Comparison of ENCODE assay signal across 8 cellular contexts in the genomic region with DNA sequence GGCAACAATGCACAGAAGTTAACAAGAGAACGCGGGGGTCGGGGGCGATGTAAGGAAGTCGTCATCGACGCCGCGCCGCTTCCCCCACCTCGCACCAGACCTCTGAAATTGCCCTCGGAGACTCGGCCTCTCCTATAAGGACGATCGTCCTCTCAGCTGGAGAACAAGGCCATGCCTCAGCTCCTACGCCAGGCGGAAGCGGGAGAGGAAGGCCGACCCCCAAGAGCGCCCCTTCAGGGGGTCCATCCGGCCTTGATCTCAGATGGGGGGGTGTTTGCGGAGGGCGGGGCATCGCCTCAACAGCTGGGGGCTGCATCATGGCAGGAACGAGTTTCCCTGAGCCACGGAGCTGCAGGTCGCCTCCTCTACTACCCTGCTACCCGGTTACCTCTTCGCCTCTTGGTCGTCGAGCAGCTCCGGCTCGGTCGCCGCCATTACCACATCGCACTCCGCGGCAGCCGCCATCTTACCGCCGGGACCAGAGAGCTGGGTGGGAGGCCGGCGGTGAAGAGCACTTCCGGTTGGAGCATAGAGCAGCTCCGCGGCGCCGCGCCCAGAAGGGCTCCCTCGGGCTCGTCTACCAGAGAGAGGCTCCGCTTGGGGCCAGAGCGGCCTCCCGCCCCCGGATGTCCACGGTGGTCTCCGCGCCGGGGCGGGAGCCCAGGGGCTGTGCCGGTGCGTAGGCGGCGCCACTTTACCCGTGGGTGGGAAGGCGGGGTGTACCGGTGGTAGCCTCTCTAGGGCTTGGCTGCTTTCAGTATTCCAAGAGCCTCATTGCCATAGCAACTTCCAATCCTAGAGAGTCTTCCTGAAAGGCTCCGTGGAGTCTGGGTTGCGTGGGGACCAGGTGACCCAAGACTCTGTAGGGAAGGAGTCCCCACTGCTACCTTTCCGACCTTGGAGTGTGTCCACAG. TPM values are rescaled to one million over a fixed set of nuclear protein-coding genes. Genes with fewer than 3 reads are reported as not detected.
DNase-seq lines count a peak whose midpoint lies in the region; ATAC-seq and TF ChIP-seq lines count a peak whose summit lies in the region.

A gene with protein sequence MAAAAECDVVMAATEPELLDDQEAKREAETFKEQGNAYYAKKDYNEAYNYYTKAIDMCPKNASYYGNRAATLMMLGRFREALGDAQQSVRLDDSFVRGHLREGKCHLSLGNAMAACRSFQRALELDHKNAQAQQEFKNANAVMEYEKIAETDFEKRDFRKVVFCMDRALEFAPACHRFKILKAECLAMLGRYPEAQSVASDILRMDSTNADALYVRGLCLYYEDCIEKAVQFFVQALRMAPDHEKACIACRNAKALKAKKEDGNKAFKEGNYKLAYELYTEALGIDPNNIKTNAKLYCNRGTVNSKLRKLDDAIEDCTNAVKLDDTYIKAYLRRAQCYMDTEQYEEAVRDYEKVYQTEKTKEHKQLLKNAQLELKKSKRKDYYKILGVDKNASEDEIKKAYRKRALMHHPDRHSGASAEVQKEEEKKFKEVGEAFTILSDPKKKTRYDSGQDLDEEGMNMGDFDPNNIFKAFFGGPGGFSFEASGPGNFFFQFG (minus strand): TSS at position 488 of the 914 bp plus-strand sequence. CDS start 23 bp downstream, at position 465.

- peak within 1 kb of the TSS; percentile 99 for H3K27ac Mint-ChIP-seq in T-helper 2 cell treated with Interferon-gamma antibody and Interleukin-4, amounts not matched to agents 5 μg/mL and 100 μg/mL, for 36 hours

- H3K27ac ChIP-seq in ascending aorta: peak within 1 kb of the TSS; percentile 93 to 94
- peak within 1 kb of the TSS; percentile 38 to 76 for H3K27ac ChIP-seq in aorta (ENCODE audit: low read depth in 1 of 2, low read length in 2 of 2)

- H3K9me3 ChIP-seq in ascending aorta: no peaks in the 10 kb centered on the region
- no peaks in the 10 kb centered on the region for H3K9me3 ChIP-seq in aorta (ENCODE audit: control insufficient read depth, low read length)

- peaks cover 38% of the 10 kb centered on the region for H3K4me1 Mint-ChIP-seq in T-helper 2 cell treated with Interferon-gamma antibody and Interleukin-4, amounts not matched to agents 5 μg/mL and 100 μg/mL, for 36 hours (ENCODE audit: low read depth)

- H3K36me3 Mint-ChIP-seq in T-helper 2 cell treated with Interferon-gamma antibody and Interleukin-4, amounts not matched to agents 5 μg/mL and 100 μg/mL, for 36 hours (ENCODE audit: low read depth): peaks cover 15% of the 10 kb centered on the region

- H3K4me3 ChIP-seq in ascending aorta: peak within 1 kb of the TSS; percentile 88 to 91
- peak within 1 kb of the TSS; percentile 76 to 93 for H3K4me3 ChIP-seq in aorta (ENCODE audit: low read length in 2 of 2)

- ATAC-seq in GM18498 (IDR thresholded peaks at IDR 0.05; ENCODE audit: unreplicated experiment): peak; percentile 84
- peak; percentile 67 for ATAC-seq in HG02938 (IDR thresholded peaks at IDR 0.05; ENCODE audit: unreplicated experiment)
- ATAC-seq in aorta (ENCODE audit: low FRiP score): peak; percentile 97

- H3K27me3 ChIP-seq in ascending aorta (no peaks in the 10 kb centered on the region), aorta (ENCODE audit: control insufficient read depth in 1 of 2, insufficient read depth in 2 of 2, low read length in 1 of 2) (no peaks in the 10 kb centered on the region)

- H3K9me3 Mint-ChIP-seq in T-helper 2 cell treated with Interferon-gamma antibody and Interleukin-4, amounts not matched to agents 5 μg/mL and 100 μg/mL, for 36 hours: peaks cover 4% of the 10 kb centered on the region

- H3K36me3 ChIP-seq in ascending aorta (peaks cover 3 to 7% of the 10 kb centered on the region in 2 donors), aorta (ENCODE audit: control insufficient read depth in 1 of 2, insufficient read depth in 2 of 2, low read length in 1 of 2) (no peaks in the 10 kb centered on the region)

- WGBS in aorta, 2 donors: 0% methylated on average over 65 to 70 of the region's 70 CpGs

- H3K4me1 ChIP-seq in ascending aorta (peaks cover 14 to 42% of the 10 kb centered on the region in 2 donors), aorta (ENCODE audit: control insufficient read depth in 1 of 2, insufficient read depth in 2 of 2, low read length in 2 of 2) (no peaks in the 10 kb centered on the region)

- intact Hi-C loops in ascending aorta (cut with DNase I) (no loop called here), aorta (cut with DNase I) (loop anchor here (5.0 kb wide), 1 partner anchor 50 kb away; a partner anchor contains a TSS)

- no peak for TF ChIP-seq CTCF in ascending aorta (IDR thresholded peaks at IDR 0.05)

- peak within 1 kb of the TSS; percentile 96 for H3K4me3 Mint-ChIP-seq in T-helper 2 cell treated with Interferon-gamma antibody and Interleukin-4, amounts not matched to agents 5 μg/mL and 100 μg/mL, for 36 hours

- DNase-seq in NCI-H187 treated with DMSO at 0.1 percent for 48 hours (lab: John Stamatoyannopoulos, UW) (peak; percentile 77), ascending aorta (ENCODE audit: low spot score in 2 of 2) (peak; percentile 59 to 96), hepatic stellate cell (ENCODE audit: low spot score) (peak; percentile 95), renal cortical epithelial cell (ENCODE audit: low read depth) (peak; percentile 85), aorta (peak; percentile 96 to 97)
- DNase-seq in T-helper 2 cell treated with Interferon-gamma antibody and Interleukin-4, amounts not matched to agents 5 μg/mL and 100 μg/mL, for 36 hours (ENCODE audit: low spot score): peak; percentile 92

- no peaks in the 10 kb centered on the region for H3K27me3 Mint-ChIP-seq in T-helper 2 cell treated with Interferon-gamma antibody and Interleukin-4, amounts not matched to agents 5 μg/mL and 100 μg/mL, for 36 hours (ENCODE audit: low read depth)

RNA-seq across cellular contexts. Expression of the gene that starts here (rescaled TPM):
- total RNA-seq in ascending aorta (79.7 TPM), renal cortical epithelial cell (67.6 and 107 TPM in 2 replicates), aorta (10 to 100 TPM; 68.2 to 84.2 TPM)
- polyA plus RNA-seq in aorta: 10 to 100 TPM; 74.3 to 74.4 TPM

Comparison
In these comparisons a context has a peak if more than half of its experiments do, and no peak if none do; other contexts are left out.
1. Peak in every context shown above with its lines: DNase-seq, ATAC-seq, H3K4me3 ChIP-seq and H3K27ac ChIP-seq.